ENCODE assay signal across 8 cellular contexts in genomic region chr12:102484017-102484731, GRCh38. TPM values are rescaled to one million over a fixed set of nuclear protein-coding genes. Genes with fewer than 3 reads are reported as not detected.
DNase-seq lines count a peak whose midpoint lies in the region; ATAC-seq and TF ChIP-seq lines count a peak whose summit lies in the region.

No MANE protein-coding gene starts in this region.

- intact Hi-C loops in colonic mucosa (cut with DNase I) = loop anchor here (5.0 kb wide), 1 partner anchor 547 kb away; no protein-coding TSS in a partner anchor

- H3K27me3 ChIP-seq in colonic mucosa (no peaks in the 10 kb centered on the region), lung (ENCODE audit: control insufficient read depth, insufficient read depth) (no peaks in the 10 kb centered on the region)

- H3K4me1 ChIP-seq in colonic mucosa = no peaks in the 10 kb centered on the region
- H3K4me1 ChIP-seq in lung (ENCODE audit: control insufficient read depth in 2 of 2, insufficient read depth in 2 of 2, low read length in 2 of 2) = no peaks in the 10 kb centered on the region

- no peak overlapping the region for H3K27ac ChIP-seq in colonic mucosa
- peak overlapping the region in 1 of 2 donors; percentile 41 for H3K27ac ChIP-seq in lung (ENCODE audit: low read depth in 1 of 2, low read length in 1 of 2)

- H3K9ac ChIP-seq in colonic mucosa (ENCODE audit: low read depth in 2 of 2, low read length in 2 of 2) = peak overlapping the region; percentile 14 to 54

- no peak overlapping the region for H3K4me3 ChIP-seq in colonic mucosa
- no peak overlapping the region for H3K4me3 ChIP-seq in lung

- ATAC-seq in HG02623 (IDR thresholded peaks at IDR 0.05; ENCODE audit: unreplicated experiment) (peak; percentile 40), lung (ENCODE audit: insufficient read depth, low FRiP score) (peak; percentile 61)

- no peaks in the 10 kb centered on the region for H3K9me3 ChIP-seq in colonic mucosa
- H3K9me3 ChIP-seq in lung (ENCODE audit: control insufficient read depth in 2 of 2, insufficient read depth in 1 of 2, low read length in 1 of 2) = peaks cover 0 to 12% of the 10 kb centered on the region in 2 donors

- 16 to 24% methylated on average over 14 of the region's 14 CpGs for WGBS in lung, 2 donors

- peak; percentile 6 for DNase-seq in SKM-1 (lab: John Stamatoyannopoulos, UW; ENCODE audit: unreplicated experiment)
- DNase-seq in SKM-1 treated with dmso at 0.1 percent for 144 hours (lab: John Stamatoyannopoulos, UW; ENCODE audit: unreplicated experiment) = no peak
- peak; percentile 9 for DNase-seq in NCI-H1105 (lab: John Stamatoyannopoulos, UW)
- DNase-seq in activated CD4-positive, CD25-positive, alpha-beta regulatory T cell treated with anti-CD3 and anti-CD28 coated beads, Interleukin-2, amount 50 U/mL, for 72 hours = peak; percentile 58
- DNase-seq in colonic mucosa = peak; percentile 45
- DNase-seq in lung (ENCODE audit: low spot score) = peak; percentile 56
- peak; percentile 10 for DNase-seq in stimulated activated CD8-positive, alpha-beta memory T cell treated with anti-CD3 and anti-CD28 coated beads, Interleukin-12 subunit alpha, Interleukin-12 subunit beta, amount 100 ng/mL, for 24 hours (ENCODE audit: extremely low read depth)

- peak; percentile 87 for TF ChIP-seq CTCF in colonic mucosa (IDR thresholded peaks at IDR 0.05)
- TF ChIP-seq CTCF in lung (IDR thresholded peaks at IDR 0.05; ENCODE audit: control extremely low read depth, extremely low read depth) = peak; percentile 60

- H3K36me3 ChIP-seq in colonic mucosa = no peaks in the 10 kb centered on the region
- no peaks in the 10 kb centered on the region for H3K36me3 ChIP-seq in lung (ENCODE audit: control insufficient read depth in 2 of 2, insufficient read depth in 2 of 2, low read length in 2 of 2)

RNA-seq across cellular contexts. Expression of gene IGF1, which starts 3.8 kb away (rescaled TPM):
- total RNA-seq in colonic mucosa = 1 to 10 TPM; 1.6 to 3.2 TPM
- total RNA-seq in lung = 10 to 100 TPM in 1 of 2 donors, 1 to 10 TPM in 1; 9.5 to 60.7 TPM
- polyA plus RNA-seq in lung = 10 to 100 TPM in 1 of 2 donors, 1 to 10 TPM in 1; 5.0 to 11.4 TPM
